Comparison of ENCODE assay signal across 9 cellular contexts in genomic region chr3:196202516-196202970, GRCh38. TPM values are rescaled to one million over a fixed set of nuclear protein-coding genes. Genes with fewer than 3 reads are reported as not detected.
DNase-seq lines count a peak whose midpoint lies in the region; ATAC-seq and TF ChIP-seq lines count a peak whose summit lies in the region.
"Had no signal": no experiment of that assay in that cellular context is flagged by ENCODE, and none has a peak within 500 bp of the region (broad histone marks: within the 10 kb centered on the region; RNA-seq: fewer than 3 reads in every experiment).

No MANE protein-coding gene starts in this region.

- H3K4me1 ChIP-seq in osteoblast (ENCODE audit: insufficient read depth, low read length) = no peaks in the 10 kb centered on the region

- peak overlapping the region; percentile 54 for H3K4me2 ChIP-seq in osteoblast (ENCODE audit: insufficient read depth, low read length)

- peak overlapping the region; percentile 31 for H3K4me3 ChIP-seq in osteoblast (ENCODE audit: insufficient read depth, low read length)

- H4K20me1 ChIP-seq in osteoblast (ENCODE audit: insufficient read depth, low read length) = no peaks in the 10 kb centered on the region

- DNase-seq in ELF-1 (ENCODE audit: low read depth, low spot score) = peak; percentile 79
- peak; percentile 89 for DNase-seq in osteoblast (ENCODE audit: insufficient read length, low spot score, missing footprints)
- DNase-seq in NCI-H2196 (lab: John Stamatoyannopoulos, UW; ENCODE audit: unreplicated experiment) = no peak
- no peak for DNase-seq in activated CD4-positive, alpha-beta T cell treated with anti-CD3 and anti-CD28 coated beads for 36 hours

- ATAC-seq in esophagus mucosa = peak; percentile 18
- no peak for ATAC-seq in HG02840 (IDR thresholded peaks at IDR 0.05; ENCODE audit: low FRiP score, unreplicated experiment)
- no peak for ATAC-seq in HG03460 (IDR thresholded peaks at IDR 0.05; ENCODE audit: unreplicated experiment)
- ATAC-seq in activated CD4-positive, alpha-beta T cell treated with anti-CD3 and anti-CD28 coated beads for 36 hours = no peak

- no peaks in the 10 kb centered on the region for H3K79me2 ChIP-seq in osteoblast (ENCODE audit: insufficient read depth, low read length)

- H3K27ac ChIP-seq in osteoblast (ENCODE audit: low read depth, low read length) = no peak overlapping the region

- POLR2A ChIA-PET in activated CD4-positive, alpha-beta T cell treated with anti-CD3 and anti-CD28 coated beads for 36 hours (lab: Charles Lee) = no interaction called here

- H3K9me3 ChIP-seq in osteoblast (ENCODE audit: low read depth, low read length) = no peaks in the 10 kb centered on the region

- peaks cover 30 to 32% (median 30%) of the 10 kb centered on the region in 3 donors for H3K4me1 Mint-ChIP-seq in IgD-negative memory B cell
- peaks cover 6% of the 10 kb centered on the region for H3K4me1 Mint-ChIP-seq in activated CD4-positive, alpha-beta T cell treated with anti-CD3 and anti-CD28 coated beads for 36 hours

- no peaks in the 10 kb centered on the region for H3K27me3 Mint-ChIP-seq in IgD-negative memory B cell
- no peaks in the 10 kb centered on the region for H3K27me3 Mint-ChIP-seq in activated CD4-positive, alpha-beta T cell treated with anti-CD3 and anti-CD28 coated beads for 36 hours

- intact Hi-C loops in activated CD4-positive, alpha-beta T cell treated with anti-CD3 and anti-CD28 coated beads for 36 hours (cut with DNase I, micrococcal nuclease) = no loop called here

- TF ChIP-seq CTCF in osteoblast (IDR thresholded peaks at IDR 0.05; ENCODE audit: extremely low read depth, low read depth, low read length) = no peak

- H3K36me3 Mint-ChIP-seq in IgD-negative memory B cell = no peaks in the 10 kb centered on the region
- no peaks in the 10 kb centered on the region for H3K36me3 Mint-ChIP-seq in activated CD4-positive, alpha-beta T cell treated with anti-CD3 and anti-CD28 coated beads for 36 hours (ENCODE audit: low read depth)

- H3K4me3 Mint-ChIP-seq in IgD-negative memory B cell = peak overlapping the region; percentile 58 to 95 (median 86)
- no peak overlapping the region for H3K4me3 Mint-ChIP-seq in activated CD4-positive, alpha-beta T cell treated with anti-CD3 and anti-CD28 coated beads for 36 hours

- peak overlapping the region; percentile 42 for H2AFZ ChIP-seq in osteoblast (ENCODE audit: low read length)

- CTCF ChIA-PET in activated CD4-positive, alpha-beta T cell treated with anti-CD3 and anti-CD28 coated beads for 36 hours (lab: Charles Lee) = interaction anchor here (1.0 kb wide), 1 partner anchor 129 kb away, joined by 3 read pairs; no protein-coding TSS in a partner anchor

- peak overlapping the region in 2 of 3 donors; percentile 71 to 81 for H3K27ac Mint-ChIP-seq in IgD-negative memory B cell
- H3K27ac Mint-ChIP-seq in activated CD4-positive, alpha-beta T cell treated with anti-CD3 and anti-CD28 coated beads for 36 hours = no peak overlapping the region

- H3K36me3 ChIP-seq in osteoblast (ENCODE audit: insufficient read depth, low read length) = no peaks in the 10 kb centered on the region

- H3K27me3 ChIP-seq in osteoblast (ENCODE audit: insufficient read depth, low read length) = peaks cover 11% of the 10 kb centered on the region

- H3K9me3 Mint-ChIP-seq in IgD-negative memory B cell = peaks cover 0 to 2% (median 0%) of the 10 kb centered on the region in 3 donors
- no peaks in the 10 kb centered on the region for H3K9me3 Mint-ChIP-seq in activated CD4-positive, alpha-beta T cell treated with anti-CD3 and anti-CD28 coated beads for 36 hours (ENCODE audit: low read depth)

RNA-seq across cellular contexts. Expression of gene ZDHHC19, which starts 8.7 kb away (rescaled TPM):
- 5.4 TPM for polyA plus RNA-seq in IgD-negative memory B cell
- total RNA-seq in esophagus mucosa = not detected
- not detected in 2 replicates for total RNA-seq in osteoblast
- not detected for total RNA-seq in activated CD4-positive, alpha-beta T cell treated with anti-CD3 and anti-CD28 coated beads for 36 hours
- total RNA-seq: H4 had no signal

RNA-seq across cellular contexts. Expression of gene SLC51A, which starts 13.8 kb away (rescaled TPM):
- polyA plus RNA-seq in IgD-negative memory B cell = 0.90 TPM
- total RNA-seq in esophagus mucosa (not detected), osteoblast (not detected in 2 replicates)
- not detected for total RNA-seq in activated CD4-positive, alpha-beta T cell treated with anti-CD3 and anti-CD28 coated beads for 36 hours
- total RNA-seq: H4 had no signal

Comparison
In these comparisons a context has a peak if more than half of its experiments do, and no peak if none do; other contexts are left out.
1. DNase-seq: peak in ELF-1 (single experiment) and osteoblast (single experiment); none in NCI-H2196 (single experiment) and activated CD4-positive, alpha-beta T cell treated with anti-CD3 and anti-CD28 coated beads for 36 hours (single experiment).